ENCODE assay signal across 27 cellular contexts in the genomic region with DNA sequence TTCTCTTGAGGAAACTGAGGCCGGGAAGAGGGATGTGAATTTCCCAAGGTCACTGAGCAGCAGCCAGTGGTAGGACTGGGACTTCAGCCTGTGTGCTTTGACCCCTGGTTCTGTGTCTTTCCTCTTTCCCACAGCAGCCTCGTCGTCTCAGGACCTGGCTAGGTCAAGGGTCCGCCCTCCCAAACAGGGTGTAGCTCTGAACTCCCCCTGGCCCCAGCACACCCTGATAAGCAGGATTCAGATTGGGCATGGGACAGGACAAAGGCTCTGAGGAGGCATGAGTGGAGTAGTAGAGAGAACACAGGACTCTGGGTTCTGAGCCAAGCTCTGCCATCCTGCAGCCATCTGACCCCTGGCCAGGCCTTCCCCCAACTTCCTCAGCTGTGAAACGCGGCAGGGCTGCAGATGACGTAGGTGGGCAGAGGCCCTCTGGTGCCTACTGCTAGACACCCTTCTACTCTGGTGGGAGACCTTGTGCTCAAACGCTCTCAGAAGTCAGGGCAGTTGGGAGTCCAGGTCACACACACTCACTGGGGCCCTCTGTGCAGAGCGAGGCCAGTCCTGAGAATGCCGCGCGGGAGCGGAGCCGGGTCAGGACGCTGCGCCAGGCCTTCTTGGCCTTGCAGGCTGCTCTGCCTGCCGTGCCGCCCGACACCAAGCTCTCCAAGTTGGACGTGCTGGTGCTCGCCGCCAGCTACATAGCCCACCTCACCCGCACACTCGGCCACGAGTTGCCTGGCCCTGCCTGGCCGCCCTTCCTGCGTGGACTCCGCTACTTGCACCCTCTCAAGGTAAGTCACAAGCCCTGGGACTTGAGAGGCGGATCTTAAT. TPM values are rescaled to one million over a fixed set of nuclear protein-coding genes. Genes with fewer than 3 reads are reported as not detected.
DNase-seq lines count a peak whose midpoint lies in the region; ATAC-seq and TF ChIP-seq lines count a peak whose summit lies in the region.
"Had no signal": no experiment of that assay in that cellular context is flagged by ENCODE, and none has a peak within 500 bp of the region (broad histone marks: within the 10 kb centered on the region; RNA-seq: fewer than 3 reads in every experiment).

No MANE protein-coding gene starts in this region.

- no peaks in the 10 kb centered on the region for H3K79me2 ChIP-seq in Karpas-422 (ENCODE audit: low read length)

- intact Hi-C loops in Panc1 (cut with micrococcal nuclease; ENCODE audit: unreplicated experiment) (no loop called here), spleen (cut with DNase I; ENCODE audit: low total_unique reads) (no loop called here), sciatic nerve (cut with DNase I) (no loop called here)

- H3K4me3 Mint-ChIP-seq in natural killer cell treated with Interleukin-12 subunit alpha and Interleukin-12 subunit beta and Interleukin-15 and Interleukin-18, amount 100 ng/mL, for 72 hours = no peak overlapping the region
- H3K4me3 Mint-ChIP-seq: CD4-positive, alpha-beta memory T cell had no signal

- peaks cover 7 to 9% of the 10 kb centered on the region in 2 donors for H3K27me3 Mint-ChIP-seq in natural killer cell treated with Interleukin-12 subunit alpha and Interleukin-12 subunit beta and Interleukin-15 and Interleukin-18, amount 100 ng/mL, for 72 hours

- TF ChIP-seq POLR2A in spleen (IDR thresholded peaks at IDR 0.05) = no peak

- H3K4me1 ChIP-seq in Karpas-422 (ENCODE audit: low read length) (peaks cover 67% of the 10 kb centered on the region), Panc1 (ENCODE audit: control insufficient read depth, insufficient read depth, low read length) (no peaks in the 10 kb centered on the region), spleen (peaks cover 0 to 3% (median 0%) of the 10 kb centered on the region in 6 donors)

- no peak overlapping the region for H3K27ac Mint-ChIP-seq in natural killer cell treated with Interleukin-12 subunit alpha and Interleukin-12 subunit beta and Interleukin-15 and Interleukin-18, amount 100 ng/mL, for 72 hours
- H3K27ac Mint-ChIP-seq: CD4-positive, alpha-beta memory T cell had no signal

- no peaks in the 10 kb centered on the region for H3K4me1 Mint-ChIP-seq in natural killer cell treated with Interleukin-12 subunit alpha and Interleukin-12 subunit beta and Interleukin-15 and Interleukin-18, amount 100 ng/mL, for 72 hours (ENCODE audit: low read depth in 2 of 2)
- H3K4me1 Mint-ChIP-seq: CD4-positive, alpha-beta memory T cell had no signal

- H3K27ac ChIP-seq in Karpas-422 (ENCODE audit: low read length) = peak overlapping the region; percentile 89
- no peak overlapping the region for H3K27ac ChIP-seq in Panc1 (ENCODE audit: low read length)
- peak overlapping the region in 6 of 8 donors; percentile 26 to 60 (median 46) for H3K27ac ChIP-seq in spleen
- H3K27ac ChIP-seq: BLaER1 treated with 17β-estradiol and CSF1 and Interleukin-3, amounts not matched to agents 10 nM and 100 nM had no signal

- no peaks in the 10 kb centered on the region for H4K20me1 ChIP-seq in Karpas-422 (ENCODE audit: insufficient read depth, low read depth, low read length)
- H4K20me1 ChIP-seq: BLaER1 treated with 17β-estradiol and CSF1 and Interleukin-3, amounts not matched to agents 10 nM and 100 nM had no signal

- H3K36me3 Mint-ChIP-seq in natural killer cell treated with Interleukin-12 subunit alpha and Interleukin-12 subunit beta and Interleukin-15 and Interleukin-18, amount 100 ng/mL, for 72 hours = no peaks in the 10 kb centered on the region
- H3K36me3 Mint-ChIP-seq: CD4-positive, alpha-beta memory T cell had no signal

- TF ChIP-seq CTCF in Panc1 (IDR thresholded peaks at IDR 0.05) (no peak), spleen (IDR thresholded peaks at IDR 0.05 in 8 of 11, conservative IDR thresholded peaks at IDR 0.05 in 3 of 11) (no peak)

- H3K9me3 Mint-ChIP-seq in natural killer cell treated with Interleukin-12 subunit alpha and Interleukin-12 subunit beta and Interleukin-15 and Interleukin-18, amount 100 ng/mL, for 72 hours = no peaks in the 10 kb centered on the region
- H3K9me3 Mint-ChIP-seq: CD4-positive, alpha-beta memory T cell had no signal

- H3K9me2 ChIP-seq in Karpas-422 (replicated peaks; ENCODE audit: insufficient read depth, low read length) = no peaks in the 10 kb centered on the region
- H3K9me2 ChIP-seq: SK-N-SH had no signal

- in situ Hi-C loops in Panc1 (cut with HindIII; ENCODE audit: low pct_unique_long_range_greater_than_20kb, low sequenced_read_pairs) = no loop called here

- peak overlapping the region; percentile 51 for H3K9ac ChIP-seq in Karpas-422 (ENCODE audit: low read length)
- H3K9ac ChIP-seq: BLaER1 treated with 17β-estradiol and CSF1 and Interleukin-3, amounts not matched to agents 10 nM and 100 nM; SK-N-SH had no signal

- DNase-seq in Karpas-422 (no peak), Panc1 (ENCODE audit: low read depth, low spot score) (no peak), spleen (peak; percentile 68), sciatic nerve (ENCODE audit: low spot score) (no peak), NCI-H1930 (lab: John Stamatoyannopoulos, UW) (no peak), NCI-H524 (lab: John Stamatoyannopoulos, UW) (no peak), hypothalamus (lab: John Stamatoyannopoulos, UW) (no peak)
- no peak for DNase-seq in natural killer cell treated with Interleukin-12 subunit alpha and Interleukin-12 subunit beta and Interleukin-15 and Interleukin-18, amount 100 ng/mL, for 72 hours (ENCODE audit: low spot score)
- DNase-seq: AML-193; CD4-positive, alpha-beta memory T cell; COR-L47; DMS53; H7; Kasumi-1; NCI-H1105 treated with DMSO at 0.1 percent for 48 hours; NCI-H146; NCI-H2029; NCI-H446 treated with DMSO at 0.1 percent for 48 hours; NCI-H69; OCI-M1 had no signal

- no peaks in the 10 kb centered on the region for H3K27me3 ChIP-seq in Karpas-422 (ENCODE audit: low read length)
- H3K27me3 ChIP-seq in Panc1 (ENCODE audit: control insufficient read depth, insufficient read depth, low read length) = no peaks in the 10 kb centered on the region
- peaks cover 0 to 16% (median 0%) of the 10 kb centered on the region in 7 donors for H3K27me3 ChIP-seq in spleen (replicated peaks in 1 of 7)
- H3K27me3 ChIP-seq: BLaER1 treated with 17β-estradiol and CSF1 and Interleukin-3, amounts not matched to agents 10 nM and 100 nM had no signal

- ATAC-seq in Panc1 (peak; percentile 26; the same call in 1 of the 2 replicates), sciatic nerve (no peak)
- ATAC-seq in natural killer cell treated with Interleukin-12 subunit alpha and Interleukin-12 subunit beta and Interleukin-15 and Interleukin-18, amount 100 ng/mL, for 72 hours = peak; percentile 17 to 34

- H3K36me3 ChIP-seq in Karpas-422 (ENCODE audit: insufficient read depth, low read length) (no peaks in the 10 kb centered on the region), Panc1 (ENCODE audit: control insufficient read depth, insufficient read depth, low read length) (no peaks in the 10 kb centered on the region), spleen (no peaks in the 10 kb centered on the region)
- H3K36me3 ChIP-seq: BLaER1 treated with 17β-estradiol and CSF1 and Interleukin-3, amounts not matched to agents 10 nM and 100 nM had no signal

- WGBS in spleen, 5 donors = 68 to 90% (median 83%) methylated on average over 4 to 29 of the region's 29 CpGs

- H2AFZ ChIP-seq in Karpas-422 (ENCODE audit: low read length) = no peak overlapping the region

- no peaks in the 10 kb centered on the region for H3K9me3 ChIP-seq in Karpas-422 (ENCODE audit: low read length)
- no peaks in the 10 kb centered on the region for H3K9me3 ChIP-seq in Panc1 (ENCODE audit: control insufficient read depth, insufficient read depth, low read depth, low read length)
- no peaks in the 10 kb centered on the region for H3K9me3 ChIP-seq in spleen
- H3K9me3 ChIP-seq: BLaER1 treated with 17β-estradiol and CSF1 and Interleukin-3, amounts not matched to agents 10 nM and 100 nM; SK-N-SH had no signal

- BruUV-seq in Panc1 (replicated peaks; lab: Mats Ljungman, UMichigan) = no TSS peak

- H3K4me2 ChIP-seq in Karpas-422 (ENCODE audit: low read depth, low read length, poor library complexity, severe bottlenecking) = peak overlapping the region; percentile 60
- H3K4me2 ChIP-seq: BLaER1 treated with 17β-estradiol and CSF1 and Interleukin-3, amounts not matched to agents 10 nM and 100 nM; SK-N-SH had no signal

- CTCF ChIA-PET in Panc1 (lab: Charles Lee) = interaction anchor here (0.6 kb wide), 1 partner anchor 13 kb away, joined by 5 read pairs; no protein-coding TSS in a partner anchor

- peak overlapping the region; percentile 33 for H3K4me3 ChIP-seq in Karpas-422 (ENCODE audit: low read length)
- H3K4me3 ChIP-seq in Panc1 (ENCODE audit: low read depth in 2 of 2, low read length in 2 of 2) = no peak overlapping the region
- H3K4me3 ChIP-seq in spleen = peak overlapping the region in 2 of 8 donors; percentile 18 to 34
- H3K4me3 ChIP-seq: BLaER1 treated with 17β-estradiol and CSF1 and Interleukin-3, amounts not matched to agents 10 nM and 100 nM had no signal

- POLR2A ChIA-PET in Panc1 (lab: Charles Lee) = interaction anchor here (0.5 kb wide), 1 partner anchor 33 kb away, joined by 4 read pairs; no protein-coding TSS in a partner anchor

RNA-seq across cellular contexts. Expression of a gene that starts 1.0 kb away (rescaled TPM):
- total RNA-seq in Karpas-422 (2014; rRNA removed; shearing (Covaris generic); ENCODE audit: low replicate concordance) = not detected in 2 replicates
- total RNA-seq in Panc1 (2021; ENCODE audit: unreplicated experiment) = 0.03 TPM
- polyA plus RNA-seq in Panc1 (2012; ENCODE audit: insufficient read length) = 0.05 TPM
- total RNA-seq in natural killer cell treated with Interleukin-12 subunit alpha and Interleukin-12 subunit beta and Interleukin-15 and Interleukin-18, amount 100 ng/mL, for 72 hours = not detected
- total RNA-seq in spleen = 10 to 100 TPM in 1 of 7 donors, 1 to 10 TPM in 6; 1.8 to 14.8 (median 3.2) TPM
- polyA plus RNA-seq in spleen = under 1 TPM; 0.27 to 0.93 (median 0.30) TPM
- total RNA-seq in sciatic nerve = not detected
- total RNA-seq: CD4-positive, alpha-beta memory T cell; Daoy; G401; H7; HT-29; M059J had no signal
- polyA plus RNA-seq: AG04450; CD4-positive, alpha-beta memory T cell; SK-N-SH had no signal

RNA-seq across cellular contexts. Expression of a gene that starts 10.6 kb away (rescaled TPM):
- not detected in 2 replicates for total RNA-seq in Karpas-422 (2014; rRNA removed; shearing (Covaris generic); ENCODE audit: low replicate concordance)
- total RNA-seq in Panc1 (2021; ENCODE audit: unreplicated experiment) (not detected), spleen (not detected), sciatic nerve (not detected)
- not detected for polyA plus RNA-seq in Panc1 (2012; ENCODE audit: insufficient read length)
- total RNA-seq in natural killer cell treated with Interleukin-12 subunit alpha and Interleukin-12 subunit beta and Interleukin-15 and Interleukin-18, amount 100 ng/mL, for 72 hours = not detected
- not detected for polyA plus RNA-seq in spleen
- total RNA-seq: CD4-positive, alpha-beta memory T cell; Daoy; G401; H7; HT-29; M059J had no signal
- polyA plus RNA-seq: AG04450; CD4-positive, alpha-beta memory T cell; SK-N-SH had no signal

RNA-seq across cellular contexts. Expression of a gene that starts 15.4 kb away (rescaled TPM):
- total RNA-seq in Karpas-422 (2014; rRNA removed; shearing (Covaris generic); ENCODE audit: low replicate concordance) = 65.7 and 81.4 TPM in 2 replicates
- total RNA-seq in Panc1 (2021; ENCODE audit: unreplicated experiment) (60.9 TPM), spleen (10 to 100 TPM; 43.9 to 75.0 (median 50.2) TPM), sciatic nerve (30.3 TPM)
- 56.9 TPM for polyA plus RNA-seq in Panc1 (2012; ENCODE audit: insufficient read length)
- total RNA-seq in natural killer cell treated with Interleukin-12 subunit alpha and Interleukin-12 subunit beta and Interleukin-15 and Interleukin-18, amount 100 ng/mL, for 72 hours = 100 to 1,000 TPM in 1 of 2 donors, 10 to 100 TPM in 1; 91.6 to 109 TPM
- polyA plus RNA-seq in spleen = 10 to 100 TPM; 42.8 to 56.0 (median 44.3) TPM

RNA-seq across cellular contexts. Expression of a gene that starts 26.2 kb away (rescaled TPM):
- 1.4 and 2.4 TPM in 2 replicates for total RNA-seq in Karpas-422 (2014; rRNA removed; shearing (Covaris generic); ENCODE audit: low replicate concordance)
- total RNA-seq in Panc1 (2021; ENCODE audit: unreplicated experiment) (0.46 TPM), spleen (1 to 10 TPM in 1 of 7 donors, under 1 TPM in 5, not detected in 1; 0.38 to 1.6 (median 0.58) TPM), sciatic nerve (3.6 TPM)
- 1.5 TPM for polyA plus RNA-seq in Panc1 (2012; ENCODE audit: insufficient read length)
- under 1 TPM in 1 of 2 donors, not detected in 1; 0.25 TPM for total RNA-seq in natural killer cell treated with Interleukin-12 subunit alpha and Interleukin-12 subunit beta and Interleukin-15 and Interleukin-18, amount 100 ng/mL, for 72 hours
- under 1 TPM; 0.42 to 0.80 (median 0.71) TPM for polyA plus RNA-seq in spleen
- total RNA-seq: G401, H7, HT-29 had no signal

RNA-seq across cellular contexts. Expression of a gene that starts 30.9 kb away (rescaled TPM):
- not detected in 2 replicates for total RNA-seq in Karpas-422 (2014; rRNA removed; shearing (Covaris generic); ENCODE audit: low replicate concordance)
- total RNA-seq in Panc1 (2021; ENCODE audit: unreplicated experiment) (10.1 TPM), spleen (under 1 TPM in 4 of 7 donors, not detected in 3; 0.27 to 0.82 (median 0.47) TPM), sciatic nerve (4.1 TPM)
- 16.8 TPM for polyA plus RNA-seq in Panc1 (2012; ENCODE audit: insufficient read length)
- 1 to 10 TPM in 1 of 2 donors, under 1 TPM in 1; 0.36 to 1.4 TPM for total RNA-seq in natural killer cell treated with Interleukin-12 subunit alpha and Interleukin-12 subunit beta and Interleukin-15 and Interleukin-18, amount 100 ng/mL, for 72 hours
- polyA plus RNA-seq in spleen = under 1 TPM; 0.17 to 0.61 (median 0.42) TPM
